ENCODE assay signal across 8 cellular contexts in the genomic region with DNA sequence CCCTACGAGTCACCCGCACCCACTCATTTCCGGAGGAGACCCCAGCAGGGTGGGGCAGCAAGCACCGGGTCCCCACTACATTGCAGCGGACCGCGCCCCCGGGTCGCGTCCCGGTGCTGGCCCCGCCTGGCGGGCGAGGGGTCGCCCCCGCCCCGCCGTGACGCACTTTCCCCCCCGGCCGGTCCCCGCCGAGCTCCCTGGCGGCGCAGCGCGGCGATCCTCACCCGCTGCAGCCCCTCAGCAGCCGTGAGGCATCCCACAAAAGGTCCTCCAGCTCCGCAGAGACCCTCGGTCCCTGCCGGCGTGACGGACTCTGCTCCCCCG.
DNase-seq lines count a peak whose midpoint lies in the region; ATAC-seq, FAIRE-seq and TF ChIP-seq lines count a peak whose summit lies in the region.

No MANE protein-coding gene starts in this region.

- H3K36me3 ChIP-seq in GM23248 (ENCODE audit: low read depth) (no peaks in the 10 kb centered on the region), GM12878 (ENCODE audit: control insufficient read depth in 2 of 2, insufficient read depth in 2 of 2, low read length in 1 of 2) (no peaks in the 10 kb centered on the region)

- ATAC-seq in GM12878: peak; percentile 54

- SMC1A ChIA-PET in GM12878 (lab: Charles Lee; ENCODE audit: uncharacterized antibody, unreplicated experiment): interaction anchor here (1.2 to 6.0 kb wide), 6 partner anchors 14 to 852 kb away, joined by 3 to 49 read pairs (median 15); no protein-coding TSS in a partner anchor

- in situ Hi-C loops in GM23248 (cut with MboI): loop anchor here (10.0 kb wide), 1 partner anchor 81 kb away; no protein-coding TSS in a partner anchor
- in situ Hi-C loops in GM12878 (cut with MboI): loop anchor here (5.0 to 10.0 kb wide), 2 partner anchors 791 to 854 kb away; no protein-coding TSS in a partner anchor

- CTCF ChIA-PET in GM12878 (lab: Yijun Ruan, JAX): interaction anchor here (0.6 to 11.2 kb wide), 13 partner anchors 13 to 853 kb away, joined by 3 to 117 read pairs (median 6); no protein-coding TSS in a partner anchor

- H2AFZ ChIP-seq in GM23248 (peak overlapping the region; percentile 81), GM12878 (ENCODE audit: control insufficient read depth, low read depth, low read length) (peak overlapping the region; percentile 92)

- H3K9me3 ChIP-seq in GM23248 (ENCODE audit: low read depth) (no peaks in the 10 kb centered on the region), GM12878 (replicated peaks; ENCODE audit: control insufficient read depth, insufficient read depth, low read length) (no peaks in the 10 kb centered on the region)

- H3K4me2 ChIP-seq in GM23248 (ENCODE audit: unreplicated experiment) (peak overlapping the region; percentile 91), GM12878 (ENCODE audit: control insufficient read depth, insufficient read depth) (peak overlapping the region; percentile 100)

- peaks cover 75% of the 10 kb centered on the region for H3K79me2 ChIP-seq in GM23248 (ENCODE audit: insufficient read depth)
- H3K79me2 ChIP-seq in GM12878 (ENCODE audit: control insufficient read depth, insufficient read depth, low read length): no peaks in the 10 kb centered on the region

- H3K9ac ChIP-seq in GM23248 (peak overlapping the region; percentile 73), GM12878 (ENCODE audit: control insufficient read depth, insufficient read depth, low read length) (peak overlapping the region; percentile 32; the same call in 1 of the 2 replicates)

- RAD21 ChIA-PET in GM12878 (lab: Charles Lee; ENCODE audit: unreplicated experiment): interaction anchor here (0.5 to 4.5 kb wide), 13 partner anchors 14 to 1812 kb away, joined by 3 to 38 read pairs (median 3); no protein-coding TSS in a partner anchor

- no peaks in the 10 kb centered on the region for H3K9me2 ChIP-seq in GM23248 (ENCODE audit: insufficient read depth)

- H3K27ac ChIP-seq in GM23248: peak overlapping the region; percentile 44
- H3K27ac ChIP-seq in GM12878 (ENCODE audit: control insufficient read depth, insufficient read depth): no peak overlapping the region

- peak overlapping the region; percentile 72 for H3K4me3 ChIP-seq in GM12875 (ENCODE audit: low read depth, low read length)
- peak overlapping the region; percentile 89 for H3K4me3 ChIP-seq in GM23248
- peak overlapping the region; percentile 73 for H3K4me3 ChIP-seq in GM12878

- DNase-seq in GM23248 (peak; percentile 60), NCI-H1930 (lab: John Stamatoyannopoulos, UW) (peak; percentile 78 to 83), GM12878 (ENCODE audit: low read depth, low spot score) (no peak), iPS-NIHi11 (ENCODE audit: low spot score) (peak; percentile 62), NCI-H1092 (lab: John Stamatoyannopoulos, UW) (no peak), NCI-H1436 treated with DMSO at 0.1 percent for 48 hours (lab: John Stamatoyannopoulos, UW) (no peak)
- peak; percentile 19 to 28 for DNase-seq in stimulated activated CD4-positive, alpha-beta T cell treated with anti-CD3 and anti-CD28 coated beads, Interleukin-4, amount 100 ng/mL, for 4 hours

- TF ChIP-seq CTCF in GM12875 (IDR thresholded peaks at IDR 0.05; ENCODE audit: borderline replicate concordance, insufficient read depth, low read depth, low read length): no peak
- TF ChIP-seq CTCF in GM12878 (IDR thresholded peaks at IDR 0.05 in 2 of 3, conservative IDR thresholded peaks at IDR 0.05 in 1 of 3; ENCODE audit: control insufficient read depth in 2 of 3, extremely low read depth in 1 of 3, insufficient read depth in 1 of 3, low read depth in 3 of 3, low read length in 3 of 3): no peak

- POLR2A ChIA-PET in GM12878 (lab: Charles Lee): interaction anchor here (0.6 to 0.8 kb wide), 2 partner anchors 11 to 1102 kb away, joined by 3 to 6 read pairs; no protein-coding TSS in a partner anchor

- H3F3A ChIP-seq in GM23248 (ENCODE audit: insufficient read depth): peaks cover 27% of the 10 kb centered on the region

- 0 to 2% methylated on average over 9 to 32 of the region's 36 CpGs for WGBS in GM23248 (ENCODE audit: low coverage in 1 of 2, low lambda C conversion rate in 2 of 2, missing lambda C conversion rate in 2 of 2), 2 experiments
- WGBS in GM12878 (ENCODE audit: insufficient coverage, insufficient replicate concordance, low lambda C conversion rate, missing lambda C conversion rate): 2% methylated on average over 18 of the region's 36 CpGs

- no peak for TF ChIP-seq EP300 in GM12878 (IDR thresholded peaks at IDR 0.05; ENCODE audit: borderline replicate concordance in 1 of 2, control insufficient read depth in 1 of 2, low read depth in 2 of 2, low read length in 2 of 2)

- H3K27me3 ChIP-seq in GM23248 (replicated peaks; ENCODE audit: insufficient read depth) (no peaks in the 10 kb centered on the region), GM12878 (replicated peaks in 1 of 2; ENCODE audit: control insufficient read depth in 2 of 2, insufficient read depth in 2 of 2, low read length in 1 of 2) (peaks cover 0 to 6% of the 10 kb centered on the region in 2 experiments; a peak in 1 of 4 replicates)

- no peak for TF ChIP-seq POLR2A in GM12878 (IDR thresholded peaks at IDR 0.05; ENCODE audit: low read depth, low read length)

- H3K4me1 ChIP-seq in GM23248 (ENCODE audit: insufficient read depth) (peaks cover 33% of the 10 kb centered on the region), GM12878 (ENCODE audit: control insufficient read depth, insufficient read depth, low read length) (peaks cover 9% of the 10 kb centered on the region)

- FAIRE-seq in GM12878 (lab: Jason Lieb, UNC): no peak

- H4K20me1 ChIP-seq in GM23248 (ENCODE audit: insufficient read depth) (no peaks in the 10 kb centered on the region), GM12878 (ENCODE audit: control insufficient read depth, insufficient read depth) (no peaks in the 10 kb centered on the region)

- no TSS peak for BruUV-seq in GM12878 (replicated peaks; lab: Mats Ljungman, UMichigan)

- intact Hi-C loops in GM12878 (cut with micrococcal nuclease; ENCODE audit: unreplicated experiment): loop anchor here (1.0 to 10.0 kb wide), 5 partner anchors 86 to 855 kb away; no protein-coding TSS in a partner anchor

- TF ChIP-seq RAD21 in GM12878 (IDR thresholded peaks at IDR 0.05; ENCODE audit: insufficient read depth, low read depth, low read length): no peak

TF ChIP-seq in GM12878, 131 proteins besides CTCF, POLR2A, EP300 and RAD21:
- peak; percentile 7; the same call in 1 of the 2 replicates for TF ChIP-seq IKZF1 (conservative IDR thresholded peaks at IDR 0.05)
- peak; percentile 9; the same call in 1 of the 2 replicates for TF ChIP-seq NR2F1 (conservative IDR thresholded peaks at IDR 0.05)
- TF ChIP-seq, protein P1, sequence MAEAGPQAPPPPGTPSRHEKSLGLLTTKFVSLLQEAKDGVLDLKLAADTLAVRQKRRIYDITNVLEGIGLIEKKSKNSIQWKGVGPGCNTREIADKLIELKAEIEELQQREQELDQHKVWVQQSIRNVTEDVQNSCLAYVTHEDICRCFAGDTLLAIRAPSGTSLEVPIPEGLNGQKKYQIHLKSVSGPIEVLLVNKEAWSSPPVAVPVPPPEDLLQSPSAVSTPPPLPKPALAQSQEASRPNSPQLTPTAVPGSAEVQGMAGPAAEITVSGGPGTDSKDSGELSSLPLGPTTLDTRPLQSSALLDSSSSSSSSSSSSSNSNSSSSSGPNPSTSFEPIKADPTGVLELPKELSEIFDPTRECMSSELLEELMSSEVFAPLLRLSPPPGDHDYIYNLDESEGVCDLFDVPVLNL (IDR thresholded peaks at IDR 0.05; ENCODE audit: low read depth, low read length): no peak
- TF ChIP-seq ATF7 (IDR thresholded peaks at IDR 0.05; ENCODE audit: low read depth): no peak
- TF ChIP-seq LARP7 (IDR thresholded peaks at IDR 0.05): 0 out of 2 replicates have a peak, but pooled peaks have one; percentile 5

Comparison
In these comparisons a context has a peak if more than half of its experiments do, and no peak if none do; other contexts are left out.
1. DNase-seq: peak in GM23248 (single experiment), NCI-H1930 (2 of 2), iPS-NIHi11 (single experiment) and stimulated activated CD4-positive, alpha-beta T cell treated with anti-CD3 and anti-CD28 coated beads, Interleukin-4, amount 100 ng/mL, for 4 hours (2 of 2); none in GM12878 (single experiment), NCI-H1092 (single experiment) and NCI-H1436 treated with DMSO at 0.1 percent for 48 hours (single experiment).
2. Peak in every context shown above with its lines, with median percentiles within 50 percentile points of each other: H3K4me3 ChIP-seq.